18 cellular contexts compared by ENCODE assay signal in genomic region chr9:74414325-74414724, GRCh38.
DNase-seq lines count a peak whose midpoint lies in the region; ATAC-seq, FAIRE-seq and TF ChIP-seq lines count a peak whose summit lies in the region.
"Had no signal": no experiment of that assay in that cellular context is flagged by ENCODE, and none has a peak within 500 bp of the region (broad histone marks: within the 10 kb centered on the region; RNA-seq: fewer than 3 reads in every experiment).

No MANE protein-coding gene starts in this region.

- no peaks in the 10 kb centered on the region for H4K20me1 ChIP-seq in mammary epithelial cell (ENCODE audit: insufficient read depth, low read length)

- no peaks in the 10 kb centered on the region for H3K27me3 ChIP-seq in mammary epithelial cell (ENCODE audit: insufficient read depth, low read length)
- H3K27me3 ChIP-seq in breast epithelium, result no peaks in the 10 kb centered on the region
- H3K27me3 ChIP-seq in bronchial epithelial cell (ENCODE audit: control insufficient read depth, insufficient read depth, low read length), result no peaks in the 10 kb centered on the region
- H3K27me3 ChIP-seq in left lung, result no peaks in the 10 kb centered on the region
- no peaks in the 10 kb centered on the region for H3K27me3 ChIP-seq in thyroid gland

- no peaks in the 10 kb centered on the region for H3K9me3 ChIP-seq in mammary epithelial cell (replicated peaks; ENCODE audit: insufficient read depth, low read length)
- no peaks in the 10 kb centered on the region for H3K9me3 ChIP-seq in breast epithelium
- H3K9me3 ChIP-seq in left lung, result no peaks in the 10 kb centered on the region
- H3K9me3 ChIP-seq in thyroid gland, result no peaks in the 10 kb centered on the region

- no peak overlapping the region for H2AFZ ChIP-seq in mammary epithelial cell (ENCODE audit: low read depth, low read length)
- H2AFZ ChIP-seq: GM23248 had no signal

- H3K4me1 ChIP-seq in mammary epithelial cell (ENCODE audit: insufficient read depth, low read length) (no peaks in the 10 kb centered on the region), breast epithelium (no peaks in the 10 kb centered on the region), left lung (no peaks in the 10 kb centered on the region), thyroid gland (peaks cover 11 to 15% of the 10 kb centered on the region in 2 donors)

- H3K36me3 Mint-ChIP-seq in WTC11, result no peaks in the 10 kb centered on the region
- H3K36me3 Mint-ChIP-seq: CD4-positive, alpha-beta memory T cell had no signal

- peak; percentile 13 for ATAC-seq in left lung
- no peak for ATAC-seq in WTC11
- ATAC-seq: GM12878, HepG2 had no signal

- H3K27ac Mint-ChIP-seq in WTC11, result no peak overlapping the region
- H3K27ac Mint-ChIP-seq: B cell; CD4-positive, alpha-beta memory T cell had no signal

- H3K4me3 Mint-ChIP-seq in WTC11, result no peak overlapping the region
- H3K4me3 Mint-ChIP-seq: B cell; CD4-positive, alpha-beta memory T cell had no signal

- TF ChIP-seq CTCF in mammary epithelial cell (conservative IDR thresholded peaks at IDR 0.05 in 1 of 2, IDR thresholded peaks at IDR 0.05 in 1 of 2; ENCODE audit: extremely low read depth in 1 of 2, insufficient read depth in 1 of 2, low read depth in 1 of 2, low read length in 2 of 2), result no peak
- no peak for TF ChIP-seq CTCF in breast epithelium (IDR thresholded peaks at IDR 0.05)
- no peak for TF ChIP-seq CTCF in bronchial epithelial cell (IDR thresholded peaks at IDR 0.05; ENCODE audit: insufficient read depth, low read length, severe bottlenecking)
- no peak for TF ChIP-seq CTCF in left lung (IDR thresholded peaks at IDR 0.05)
- no peak for TF ChIP-seq CTCF in thyroid gland (IDR thresholded peaks at IDR 0.05)
- TF ChIP-seq CTCF in WTC11 (IDR thresholded peaks at IDR 0.05), result no peak

- H3K4me2 ChIP-seq in mammary epithelial cell (ENCODE audit: insufficient read depth, low read depth, low read length), result no peak overlapping the region

- H3K36me3 ChIP-seq in mammary epithelial cell (ENCODE audit: insufficient read depth, low read length) (no peaks in the 10 kb centered on the region), breast epithelium (no peaks in the 10 kb centered on the region), bronchial epithelial cell (ENCODE audit: control insufficient read depth, insufficient read depth, low read length) (no peaks in the 10 kb centered on the region), left lung (no peaks in the 10 kb centered on the region), thyroid gland (no peaks in the 10 kb centered on the region)

- no peak overlapping the region for H3K9ac ChIP-seq in mammary epithelial cell (ENCODE audit: insufficient read depth, low read length)
- H3K9ac ChIP-seq: GM23248 had no signal

- no peak for FAIRE-seq in bronchial epithelial cell (lab: Jason Lieb, UNC)
- FAIRE-seq: A204.1, GM12878, GM18507, HepG2, HTR-8/SVneo had no signal

- dilution Hi-C loops in mammary epithelial cell (cut with HindIII; ENCODE audit: low sequenced_read_pairs), result no loop called here

- in situ Hi-C loops in mammary epithelial cell (cut with MboI; ENCODE audit: low sequenced_read_pairs in 2 of 2), result no loop called here

- H3K79me2 ChIP-seq in mammary epithelial cell (ENCODE audit: insufficient read depth, low read length), result no peaks in the 10 kb centered on the region

- POLR2A ChIA-PET in WTC11 (lab: Charles Lee), result no interaction called here

- H3K27me3 Mint-ChIP-seq in WTC11 (ENCODE audit: low read depth), result no peaks in the 10 kb centered on the region
- H3K27me3 Mint-ChIP-seq: B cell; CD4-positive, alpha-beta memory T cell had no signal

- TF ChIP-seq POLR2A in breast epithelium (IDR thresholded peaks at IDR 0.05), result no peak
- no peak for TF ChIP-seq POLR2A in thyroid gland (IDR thresholded peaks at IDR 0.05)

- DNase-seq in mammary epithelial cell (peak; percentile 36), breast epithelium (ENCODE audit: low spot score in 2 of 2) (no peak), bronchial epithelial cell (ENCODE audit: low read depth) (peak; percentile 35), left lung (no peak), thyroid gland (peak; percentile 4 to 14), WTC11 (ENCODE audit: low spot score) (no peak), cardiac septum (ENCODE audit: low spot score) (no peak)
- DNase-seq: CD4-positive, alpha-beta memory T cell; DMS79; GM23248; H7 had no signal

- H3K27ac ChIP-seq in mammary epithelial cell (ENCODE audit: insufficient read depth, low read depth, low read length) (no peak overlapping the region), breast epithelium (no peak overlapping the region), left lung (no peak overlapping the region), thyroid gland (peak overlapping the region in 2 of 3 donors; percentile 43 to 46)
- H3K27ac ChIP-seq: C4-2B, GM23248 had no signal

- BruUV-seq in mammary epithelial cell (replicated peaks; lab: Mats Ljungman, UMichigan), result no TSS peak

- intact Hi-C loops in mammary epithelial cell (cut with micrococcal nuclease) (no loop called here), breast epithelium (cut with DNase I; ENCODE audit: low total_unique reads) (no loop called here), left lung (cut with DNase I) (no loop called here), thyroid gland (cut with DNase I) (no loop called here), cardiac septum (cut with DNase I) (no loop called here)

- peaks cover 9% of the 10 kb centered on the region for H3K4me1 Mint-ChIP-seq in WTC11
- H3K4me1 Mint-ChIP-seq: B cell; CD4-positive, alpha-beta memory T cell had no signal

- H3K4me3 ChIP-seq in mammary epithelial cell (replicated peaks in 1 of 3; ENCODE audit: insufficient read depth in 1 of 3, low read depth in 2 of 3, low read length in 3 of 3) (no peak overlapping the region), breast epithelium (no peak overlapping the region), bronchial epithelial cell (ENCODE audit: low read depth, low read length) (no peak overlapping the region), left lung (no peak overlapping the region), thyroid gland (replicated peaks in 1 of 3) (no peak overlapping the region)
- H3K4me3 ChIP-seq: GM12878, GM23248 had no signal

- CTCF ChIA-PET in mammary epithelial cell (lab: Charles Lee; ENCODE audit: low non-redundant PET) (no interaction called here), WTC11 (lab: Charles Lee) (no interaction called here)

- whole genome bisulfite sequencing in mammary epithelial cell (ENCODE audit: low coverage, missing lambda C conversion rate), result 77% methylated on average over 1 of the region's 1 CpG
- 20 to 36% methylated on average over 1 of the region's 1 CpG for WGBS in thyroid gland, 2 donors

- peaks cover 3% of the 10 kb centered on the region; the same call in 1 of the 2 replicates for H3K9me3 Mint-ChIP-seq in WTC11

TF ChIP-seq in WTC11, 78 proteins besides CTCF, POLR2A, EP300 and RAD21 (continues in another document):
- TF ChIP-seq E2F5 (CRISPR knock-in tag; IDR thresholded peaks at IDR 0.05) (no peak), ETV6 (CRISPR knock-in tag; IDR thresholded peaks at IDR 0.05) (no peak), ZNF416 (CRISPR knock-in tag; IDR thresholded peaks at IDR 0.05) (no peak), FOXJ3 (CRISPR knock-in tag; IDR thresholded peaks at IDR 0.05; ENCODE audit: borderline replicate concordance) (no peak), MYBL2 (CRISPR knock-in tag; IDR thresholded peaks at IDR 0.05) (no peak), JUN (CRISPR knock-in tag; IDR thresholded peaks at IDR 0.05) (no peak), RORB (CRISPR knock-in tag; IDR thresholded peaks at IDR 0.05) (no peak), ZNF219 (CRISPR knock-in tag; IDR thresholded peaks at IDR 0.05; ENCODE audit: borderline replicate concordance) (no peak), ZNF281 (CRISPR knock-in tag; IDR thresholded peaks at IDR 0.05) (no peak)

Comparison
In these comparisons a context has a peak if more than half of its experiments do, and no peak if none do; other contexts are left out.
1. DNase-seq: peak in mammary epithelial cell (single experiment), bronchial epithelial cell (single experiment) and thyroid gland (2 of 2); none in breast epithelium (0 of 2), left lung (0 of 2), WTC11 (single experiment) and cardiac septum (single experiment).
2. H3K27ac ChIP-seq: peak in thyroid gland (2 of 3); none in mammary epithelial cell (single experiment), breast epithelium (0 of 2) and left lung (0 of 2).